Comparison of ENCODE assay signal across 18 cellular contexts in the genomic region with DNA sequence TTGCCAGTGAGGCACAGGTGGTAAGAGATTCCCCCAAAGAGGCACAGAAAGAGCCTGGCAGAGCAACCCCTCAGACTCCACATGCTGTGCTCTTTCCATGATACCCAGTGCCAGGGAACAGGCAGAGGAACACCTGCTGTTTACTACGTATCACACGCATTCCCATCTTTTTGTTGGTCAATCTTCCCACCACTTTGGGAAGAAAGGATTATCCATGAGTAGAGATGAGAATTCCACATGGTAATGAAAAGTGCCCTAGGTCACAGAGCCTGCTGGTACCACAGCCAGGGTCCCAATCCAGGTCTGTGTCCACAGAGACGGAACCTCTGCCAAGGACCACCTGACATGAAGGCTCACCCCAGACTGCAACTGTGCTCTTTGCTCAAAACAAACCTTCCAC.
"Had no signal": no experiment of that assay in that cellular context is flagged by ENCODE, and none has a peak within 500 bp of the region (broad histone marks: within the 10 kb centered on the region; RNA-seq: fewer than 3 reads in every experiment).

No MANE protein-coding gene starts in this region.

- H3K27ac ChIP-seq: foreskin keratinocyte, hepatocyte, stomach, thoracic aorta had no signal

- H3K27me3 ChIP-seq: foreskin keratinocyte, hepatocyte, pancreas, stomach had no signal

- H3K4me3 ChIP-seq: hepatocyte, lung, pancreas, stomach, thoracic aorta had no signal

- H3K4me1 Mint-ChIP-seq: naive thymus-derived CD4-positive, alpha-beta T cell had no signal

- H3K36me3 Mint-ChIP-seq: naive thymus-derived CD4-positive, alpha-beta T cell had no signal

- ATAC-seq: foreskin keratinocyte; left colon; left ventricle myocardium superior; naive thymus-derived CD4-positive, alpha-beta T cell; right cardiac atrium had no signal

- H3K4me2 ChIP-seq: hepatocyte had no signal

- H3K27me3 Mint-ChIP-seq: progenitor cell of endocrine pancreas had no signal

- H2AFZ ChIP-seq: hepatocyte had no signal

- H3K27ac Mint-ChIP-seq: naive thymus-derived CD4-positive, alpha-beta T cell; progenitor cell of endocrine pancreas had no signal

- H3K36me3 ChIP-seq: pancreas, thoracic aorta had no signal

- H3K4me1 ChIP-seq: foreskin keratinocyte had no signal

- H3K4me3 Mint-ChIP-seq: naive thymus-derived CD4-positive, alpha-beta T cell had no signal

- DNase-seq: dermis blood vessel endothelial cell; foreskin keratinocyte; left colon; left ventricle myocardium superior; mesendoderm; naive thymus-derived CD4-positive, alpha-beta T cell; right cardiac atrium; small intestine; stimulated activated CD4-positive, alpha-beta T cell treated with anti-CD3 and anti-CD28 coated beads, Interleukin-12 subunit alpha, Interleukin-12 subunit beta, amount 100 ng/mL, for 4 hours; stimulated activated naive CD4-positive, alpha-beta T cell; stomach; substantia nigra; trophoblast cell had no signal
